ENCODE assay signal across 22 cellular contexts in the genomic region with DNA sequence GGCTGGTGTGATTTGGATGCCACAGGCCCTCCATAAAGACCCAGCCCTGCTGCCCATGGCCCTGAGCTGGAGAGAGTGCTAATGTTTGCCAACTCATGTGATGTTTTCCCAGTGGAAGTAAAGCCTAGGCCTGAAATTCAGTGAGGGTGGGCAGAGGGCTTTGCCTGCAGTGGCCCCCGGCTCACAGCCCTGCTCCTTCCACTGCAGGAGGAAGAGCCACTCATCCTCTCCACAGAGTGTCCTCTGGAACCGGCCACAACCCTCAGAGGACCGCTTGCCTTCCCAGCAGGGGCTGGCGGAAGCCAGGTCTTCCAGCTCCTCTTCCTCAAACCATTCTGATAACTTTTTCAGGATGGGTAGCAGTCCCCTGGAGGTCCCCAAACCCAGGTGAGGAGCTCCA. TPM values are rescaled to one million over a fixed set of nuclear protein-coding genes. Genes with fewer than 3 reads are reported as not detected.
"Had no signal": no experiment of that assay in that cellular context is flagged by ENCODE, and none has a peak within 500 bp of the region (broad histone marks: within the 10 kb centered on the region; RNA-seq: fewer than 3 reads in every experiment).

No MANE protein-coding gene starts in this region.

- DNase-seq: cerebellar nuclear complex; colonic mucosa; dermis blood vessel endothelial cell; gastrocnemius medialis; glutamatergic neuron; mammary epithelial cell; naive thymus-derived CD4-positive, alpha-beta T cell; sigmoid colon; stimulated activated CD4-positive, alpha-beta T cell treated with anti-CD3 and anti-CD28 coated beads, Interleukin-12 subunit alpha, Interleukin-12 subunit beta, amount 100 ng/mL, for 4 hours; stimulated activated naive CD8-positive, alpha-beta T cell treated with anti-CD3 and anti-CD28 coated beads, Interleukin-15, Interleukin-2, amounts not matched to agents 100 U/mL and 50 U/mL, for 24 hours; thyroid gland had no signal

- H3K4me3 ChIP-seq: colonic mucosa, gastrocnemius medialis, right atrium auricular region, sigmoid colon, skin epidermis, suprapubic skin, thyroid gland had no signal

- H3K9me3 Mint-ChIP-seq: neural crest cell, type B pancreatic cell had no signal

- H3K4me1 ChIP-seq: colonic mucosa, gastrocnemius medialis, sigmoid colon, suprapubic skin, thyroid gland had no signal

- ATAC-seq: esophagus mucosa; gastrocnemius medialis; naive thymus-derived CD4-positive, alpha-beta T cell; stimulated activated naive CD8-positive, alpha-beta T cell treated with anti-CD3 and anti-CD28 coated beads, Interleukin-15, Interleukin-2, amounts not matched to agents 100 U/mL and 50 U/mL, for 24 hours had no signal

- H3K4me1 Mint-ChIP-seq: neural crest cell had no signal

- H3K27ac Mint-ChIP-seq: type B pancreatic cell had no signal

- H3K9me3 ChIP-seq: colonic mucosa, gastrocnemius medialis, right atrium auricular region, sigmoid colon, suprapubic skin, thyroid gland had no signal

- H3K27ac ChIP-seq: colonic mucosa, gastrocnemius medialis, sigmoid colon, skin epidermis, suprapubic skin, thyroid gland had no signal

- H3K27me3 ChIP-seq: colonic mucosa, gastrocnemius medialis, right atrium auricular region, sigmoid colon, suprapubic skin, thyroid gland had no signal

- H3K4me3 Mint-ChIP-seq: naive thymus-derived CD4-positive, alpha-beta T cell; neural crest cell; type B pancreatic cell had no signal

- H3K27me3 Mint-ChIP-seq: naive thymus-derived CD4-positive, alpha-beta T cell; type B pancreatic cell had no signal

RNA-seq across cellular contexts. Expression of gene CPNE9, which starts 13.9 kb away (rescaled TPM):
- total RNA-seq: colonic mucosa, dermis blood vessel endothelial cell, esophagus mucosa, gastrocnemius medialis, kidney epithelial cell, mammary epithelial cell, mesenteric fat pad, mononuclear cell, osteocyte, right atrium auricular region, thyroid gland had no signal
- polyA plus RNA-seq: fibroblast of lung, mammary epithelial cell had no signal
